Comparison of ENCODE assay signal across 8 cellular contexts in genomic region chr7:11193131-11193867, GRCh38.
DNase-seq lines count a peak whose midpoint lies in the region; ATAC-seq, FAIRE-seq and TF ChIP-seq lines count a peak whose summit lies in the region.

No MANE protein-coding gene starts in this region.

- TF ChIP-seq EP300 in upper lobe of left lung (IDR thresholded peaks at IDR 0.05), result no peak

- TF ChIP-seq CTCF in astrocyte of the cerebellum (IDR thresholded peaks at IDR 0.05; ENCODE audit: low read depth, low read length, missing control alignments), result no peak
- TF ChIP-seq CTCF in kidney (IDR thresholded peaks at IDR 0.05; ENCODE audit: borderline replicate concordance, extremely low read depth, insufficient read depth), result no peak
- no peak for TF ChIP-seq CTCF in upper lobe of left lung (IDR thresholded peaks at IDR 0.05)

- peak; percentile 77 to 88 for ATAC-seq in upper lobe of left lung (ENCODE audit: low FRiP score in 2 of 2)
- ATAC-seq in GM18868 (IDR thresholded peaks at IDR 0.05; ENCODE audit: unreplicated experiment), result no peak
- ATAC-seq in GM18870 (IDR thresholded peaks at IDR 0.05; ENCODE audit: unreplicated experiment), result no peak
- no peak for ATAC-seq in HG02970 (IDR thresholded peaks at IDR 0.05; ENCODE audit: low FRiP score, unreplicated experiment)

- no peaks in the 10 kb centered on the region for H3K36me3 Mint-ChIP-seq in activated CD4-positive, alpha-beta T cell treated with anti-CD3 and anti-CD28 coated beads, Interleukin-2, amount 10 ng/mL, durations not matched to agents 24 days and 14 days (ENCODE audit: low read depth)

- no peaks in the 10 kb centered on the region for H3K9me3 Mint-ChIP-seq in activated CD4-positive, alpha-beta T cell treated with anti-CD3 and anti-CD28 coated beads, Interleukin-2, amount 10 ng/mL, durations not matched to agents 24 days and 14 days

- H3K27me3 ChIP-seq in upper lobe of left lung, result no peaks in the 10 kb centered on the region

- no peak for TF ChIP-seq POLR2A in upper lobe of left lung (IDR thresholded peaks at IDR 0.05)

- 17 to 18% methylated on average over 17 of the region's 17 CpGs for WGBS in upper lobe of left lung, 2 donors

- H3K27ac Mint-ChIP-seq in activated CD4-positive, alpha-beta T cell treated with anti-CD3 and anti-CD28 coated beads, Interleukin-2, amount 10 ng/mL, durations not matched to agents 24 days and 14 days, result peak overlapping the region; percentile 70

- H3K27me3 Mint-ChIP-seq in activated CD4-positive, alpha-beta T cell treated with anti-CD3 and anti-CD28 coated beads, Interleukin-2, amount 10 ng/mL, durations not matched to agents 24 days and 14 days, result peaks cover 2% of the 10 kb centered on the region

- H3K27ac ChIP-seq in kidney (ENCODE audit: low read depth in 2 of 2, low read length in 2 of 2), result no peak overlapping the region
- H3K27ac ChIP-seq in upper lobe of left lung, result peak overlapping the region; percentile 0 to 77 (median 64)

- H3K36me3 ChIP-seq in kidney (ENCODE audit: control insufficient read depth in 1 of 2, insufficient read depth in 2 of 2, low read length in 2 of 2), result no peaks in the 10 kb centered on the region
- H3K36me3 ChIP-seq in upper lobe of left lung, result no peaks in the 10 kb centered on the region

- in situ Hi-C loops in astrocyte of the cerebellum (cut with HindIII; ENCODE audit: low sequenced_read_pairs), result no loop called here

- peaks cover 15% of the 10 kb centered on the region for H3K4me1 Mint-ChIP-seq in activated CD4-positive, alpha-beta T cell treated with anti-CD3 and anti-CD28 coated beads, Interleukin-2, amount 10 ng/mL, durations not matched to agents 24 days and 14 days

- peak overlapping the region; percentile 26 for H3K4me3 ChIP-seq in astrocyte of the cerebellum (ENCODE audit: low read depth, low read length)
- peak overlapping the region; percentile 50 to 54 for H3K4me3 ChIP-seq in kidney (ENCODE audit: low read length in 2 of 2)
- H3K4me3 ChIP-seq in upper lobe of left lung, result peak overlapping the region in 3 of 4 donors; percentile 18 to 39 (median 32)

- H3K4me3 Mint-ChIP-seq in activated CD4-positive, alpha-beta T cell treated with anti-CD3 and anti-CD28 coated beads, Interleukin-2, amount 10 ng/mL, durations not matched to agents 24 days and 14 days, result peak overlapping the region; percentile 63

- no peak for DNase-seq in activated CD4-positive, alpha-beta T cell treated with anti-CD3 and anti-CD28 coated beads, Interleukin-2, amount 10 ng/mL, durations not matched to agents 24 days and 14 days
- DNase-seq in activated CD4-positive, alpha-beta T cell treated with anti-CD3 and anti-CD28 coated beads for 1 hour, result no peak
- DNase-seq in astrocyte of the cerebellum (ENCODE audit: low read depth) (peak; percentile 36), kidney (no peak), upper lobe of left lung (peak; percentile 58 to 77)

- H3K9ac ChIP-seq in kidney (ENCODE audit: low read length in 2 of 2), result no peak overlapping the region

- H3K9me3 ChIP-seq in kidney (ENCODE audit: control insufficient read depth in 1 of 2, low read length in 2 of 2), result no peaks in the 10 kb centered on the region
- H3K9me3 ChIP-seq in upper lobe of left lung, result no peaks in the 10 kb centered on the region

- H3K4me1 ChIP-seq in kidney (ENCODE audit: control insufficient read depth in 1 of 2, insufficient read depth in 1 of 2, low read depth in 1 of 2, low read length in 2 of 2) (peaks cover 0 to 4% of the 10 kb centered on the region in 2 donors), upper lobe of left lung (peaks cover 0 to 27% (median 8%) of the 10 kb centered on the region in 4 donors)

- no peak for FAIRE-seq in kidney (lab: Jason Lieb, UNC)

- intact Hi-C loops in activated CD4-positive, alpha-beta T cell treated with anti-CD3 and anti-CD28 coated beads, Interleukin-2, amount 10 ng/mL, durations not matched to agents 24 days and 14 days (cut with micrococcal nuclease), result loop anchor here (5.0 kb wide), 1 partner anchor 71 kb away; no protein-coding TSS in a partner anchor
- intact Hi-C loops in kidney (cut with DNase I), result no loop called here

Comparison
In these comparisons a context has a peak if more than half of its experiments do, and no peak if none do; other contexts are left out.
1. DNase-seq: peak in astrocyte of the cerebellum (single experiment) and upper lobe of left lung (2 of 2); none in activated CD4-positive, alpha-beta T cell treated with anti-CD3 and anti-CD28 coated beads, Interleukin-2, amount 10 ng/mL, durations not matched to agents 24 days and 14 days (single experiment), activated CD4-positive, alpha-beta T cell treated with anti-CD3 and anti-CD28 coated beads for 1 hour (single experiment) and kidney (single experiment).
2. H3K27ac ChIP-seq: peak in upper lobe of left lung (4 of 4); none in kidney (0 of 2).
3. ATAC-seq: peak in upper lobe of left lung (2 of 2); none in GM18868 (single experiment), GM18870 (single experiment) and HG02970 (single experiment).
4. Peak in every context shown above with its lines, with median percentiles within 50 percentile points of each other: H3K4me3 ChIP-seq.